28 cellular contexts compared by ENCODE assay signal in genomic region chr16:70159355-70160348, GRCh38. TPM values are rescaled to one million over a fixed set of nuclear protein-coding genes. Genes with fewer than 3 reads are reported as not detected.
DNase-seq lines count a peak whose midpoint lies in the region; ATAC-seq and TF ChIP-seq lines count a peak whose summit lies in the region.
"Had no signal": no experiment of that assay in that cellular context is flagged by ENCODE, and none has a peak within 500 bp of the region (broad histone marks: within the 10 kb centered on the region; RNA-seq: fewer than 3 reads in every experiment).

No MANE protein-coding gene starts in this region.

- DNase-seq in activated CD8-positive, alpha-beta memory T cell treated with anti-CD3 and anti-CD28 coated beads for 24 hours = peak; percentile 58
- no peak for DNase-seq in activated CD8-positive, alpha-beta memory T cell treated with anti-CD3 and anti-CD28 coated beads, Interleukin-2, amount 50 U/mL, for 4 hours
- DNase-seq in fibroblast of lung (ENCODE audit: low read depth in 2 of 2) (peak; percentile 45 to 65), stromal cell of bone marrow (ENCODE audit: low read depth) (peak; percentile 12), NCI-H1930 (lab: John Stamatoyannopoulos, UW) (no peak), SIG-M5 (lab: John Stamatoyannopoulos, UW) (no peak)
- no peak for DNase-seq in activated CD4-positive, alpha-beta T cell treated with anti-CD3 and anti-CD28 coated beads for 1 hour
- DNase-seq: 8988T; activated CD8-positive, alpha-beta memory T cell treated with anti-CD3 and anti-CD28 coated beads, Interleukin-2, amount 10 ng/mL, durations not matched to agents 7 days and 5 days; activated effector memory CD4-positive, alpha-beta T cell treated with anti-CD3 and anti-CD28 coated beads, Interleukin-2, amount 50 U/mL, for 16 hours; amygdala; foreskin keratinocyte; H9; kidney glomerular epithelial cell; mesendoderm; NCI-H1092 treated with DMSO at 0.1 percent for 48 hours; NCI-H69; OCI-M1; SHP77 treated with DMSO at 0.1 percent for 48 hours; stimulated activated CD4-positive, alpha-beta T cell treated with anti-CD3 and anti-CD28 coated beads, Interleukin-15, amount 100 ng/mL, for 24 hours; T-helper 2 cell; tibial artery had no signal

- no peak overlapping the region for H2AFZ ChIP-seq in fibroblast of lung (ENCODE audit: low read length)
- H2AFZ ChIP-seq: neural progenitor cell had no signal

- H3K4me2 ChIP-seq in fibroblast of lung (ENCODE audit: extremely low read depth, insufficient read depth, low read length) = no peak overlapping the region
- H3K4me2 ChIP-seq: KMS-11, neural progenitor cell had no signal

- no peak overlapping the region for H3K9ac ChIP-seq in fibroblast of lung (ENCODE audit: insufficient read depth, low read length)
- H3K9ac ChIP-seq: KMS-11, neural progenitor cell had no signal

- ATAC-seq in SK-N-SH treated with all-trans-retinoic acid at 6 μM for 48 hours = peak; percentile 22; the same call in 2 of the 3 replicates
- ATAC-seq: activated CD8-positive, alpha-beta memory T cell treated with anti-CD3 and anti-CD28 coated beads, Interleukin-2, amount 10 ng/mL, durations not matched to agents 7 days and 5 days; foreskin keratinocyte; stimulated activated memory B cell treated with anti-CD40 and anti-IgM and Interleukin-4, amounts not matched to agents 10 μg/mL and 1 μg/mL and 100 μg/mL, for 72 hours had no signal

- no peak overlapping the region for H3K27ac ChIP-seq in fibroblast of lung (ENCODE audit: insufficient read depth, low read length)
- H3K27ac ChIP-seq: C4-2B, foreskin keratinocyte, HL-60, KMS-11, neural progenitor cell, tibial artery had no signal

- peaks cover 7% of the 10 kb centered on the region for H3K4me1 ChIP-seq in fibroblast of lung (ENCODE audit: control insufficient read depth, extremely low read depth, insufficient read depth, low read length)
- H3K4me1 ChIP-seq: foreskin keratinocyte, tibial artery had no signal

- H3K9me3 ChIP-seq in fibroblast of lung (ENCODE audit: control insufficient read depth, insufficient read depth, low read depth, low read length) = no peaks in the 10 kb centered on the region
- H3K9me3 ChIP-seq: tibial artery had no signal

- TF ChIP-seq CTCF in fibroblast of lung (conservative IDR thresholded peaks at IDR 0.05 in 1 of 2, IDR thresholded peaks at IDR 0.05 in 1 of 2; ENCODE audit: low read depth in 1 of 2, low read length in 2 of 2) = no peak

- H4K20me1 ChIP-seq in fibroblast of lung (ENCODE audit: control insufficient read depth, extremely low read depth, insufficient read depth, low read length) = no peaks in the 10 kb centered on the region

- peaks cover 11% of the 10 kb centered on the region for H3K36me3 ChIP-seq in fibroblast of lung (ENCODE audit: control insufficient read depth, insufficient read depth, low read length)
- H3K36me3 ChIP-seq: neural progenitor cell had no signal

- no peaks in the 10 kb centered on the region for H3K27me3 ChIP-seq in fibroblast of lung (ENCODE audit: control insufficient read depth, insufficient read depth, low read length)
- H3K27me3 ChIP-seq: foreskin keratinocyte, neural progenitor cell, tibial artery had no signal

- no peaks in the 10 kb centered on the region for H3K79me2 ChIP-seq in fibroblast of lung (ENCODE audit: control insufficient read depth, insufficient read depth, low read length)

- no peak overlapping the region for H3K4me3 ChIP-seq in fibroblast of lung (replicated peaks in 1 of 4; ENCODE audit: control extremely low read depth in 1 of 4, insufficient read depth in 1 of 4, low read depth in 3 of 4, low read length in 4 of 4)
- H3K4me3 ChIP-seq: neural progenitor cell, tibial artery had no signal

TF ChIP-seq in SK-N-SH treated with all-trans-retinoic acid at 6 μM for 48 hours, 23 proteins besides CTCF, POLR2A, EP300 and RAD21:
- TF ChIP-seq, protein P1, sequence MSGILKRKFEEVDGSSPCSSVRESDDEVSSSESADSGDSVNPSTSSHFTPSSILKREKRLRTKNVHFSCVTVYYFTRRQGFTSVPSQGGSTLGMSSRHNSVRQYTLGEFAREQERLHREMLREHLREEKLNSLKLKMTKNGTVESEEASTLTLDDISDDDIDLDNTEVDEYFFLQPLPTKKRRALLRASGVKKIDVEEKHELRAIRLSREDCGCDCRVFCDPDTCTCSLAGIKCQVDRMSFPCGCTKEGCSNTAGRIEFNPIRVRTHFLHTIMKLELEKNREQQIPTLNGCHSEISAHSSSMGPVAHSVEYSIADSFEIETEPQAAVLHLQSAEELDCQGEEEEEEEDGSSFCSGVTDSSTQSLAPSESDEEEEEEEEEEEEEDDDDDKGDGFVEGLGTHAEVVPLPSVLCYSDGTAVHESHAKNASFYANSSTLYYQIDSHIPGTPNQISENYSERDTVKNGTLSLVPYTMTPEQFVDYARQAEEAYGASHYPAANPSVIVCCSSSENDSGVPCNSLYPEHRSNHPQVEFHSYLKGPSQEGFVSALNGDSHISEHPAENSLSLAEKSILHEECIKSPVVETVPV (CRISPR knock-in tag; IDR thresholded peaks at IDR 0.05) = no peak
- TF ChIP-seq ZC3H10 (CRISPR knock-in tag; IDR thresholded peaks at IDR 0.05) = no peak
- no peak for TF ChIP-seq ZNF565 (CRISPR knock-in tag; conservative IDR thresholded peaks at IDR 0.05; ENCODE audit: low read depth)
- TF ChIP-seq TSHZ2 (CRISPR knock-in tag; IDR thresholded peaks at IDR 0.05) = no peak
- TF ChIP-seq OSR1 (CRISPR knock-in tag; IDR thresholded peaks at IDR 0.05) = no peak
- no peak for TF ChIP-seq ARNTL (CRISPR knock-in tag; IDR thresholded peaks at IDR 0.05; ENCODE audit: borderline replicate concordance, low read depth)
- no peak for TF ChIP-seq CSDC2 (CRISPR knock-in tag; IDR thresholded peaks at IDR 0.05)
- TF ChIP-seq, protein P2, sequence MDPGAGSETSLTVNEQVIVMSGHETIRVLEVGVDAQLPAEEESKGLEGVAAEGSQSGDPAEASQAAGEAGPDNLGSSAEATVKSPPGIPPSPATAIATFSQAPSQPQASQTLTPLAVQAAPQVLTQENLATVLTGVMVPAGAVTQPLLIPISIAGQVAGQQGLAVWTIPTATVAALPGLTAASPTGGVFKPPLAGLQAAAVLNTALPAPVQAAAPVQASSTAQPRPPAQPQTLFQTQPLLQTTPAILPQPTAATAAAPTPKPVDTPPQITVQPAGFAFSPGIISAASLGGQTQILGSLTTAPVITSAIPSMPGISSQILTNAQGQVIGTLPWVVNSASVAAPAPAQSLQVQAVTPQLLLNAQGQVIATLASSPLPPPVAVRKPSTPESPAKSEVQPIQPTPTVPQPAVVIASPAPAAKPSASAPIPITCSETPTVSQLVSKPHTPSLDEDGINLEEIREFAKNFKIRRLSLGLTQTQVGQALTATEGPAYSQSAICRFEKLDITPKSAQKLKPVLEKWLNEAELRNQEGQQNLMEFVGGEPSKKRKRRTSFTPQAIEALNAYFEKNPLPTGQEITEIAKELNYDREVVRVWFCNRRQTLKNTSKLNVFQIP (CRISPR knock-in tag; IDR thresholded peaks at IDR 0.05; ENCODE audit: borderline replicate concordance, low read depth) = no peak
- no peak for TF ChIP-seq PPARA (CRISPR knock-in tag; IDR thresholded peaks at IDR 0.05; ENCODE audit: borderline replicate concordance)
- TF ChIP-seq ZFP3 (CRISPR knock-in tag; IDR thresholded peaks at IDR 0.05) = no peak

RNA-seq across cellular contexts. Expression of gene CLEC18C, which starts 13.9 kb away (rescaled TPM):
- total RNA-seq in fibroblast of lung = under 0.01 and 0.17 TPM in 2 replicates
- 0.01 TPM in 1 of 2 replicates, not detected in the other for polyA plus RNA-seq in fibroblast of lung
- polyA plus RNA-seq in fibroblast of lung (2012) = not detected in 2 replicates
- polyA minus RNA-seq in fibroblast of lung (ENCODE audit: low replicate concordance) = not detected in 2 replicates

RNA-seq across cellular contexts. Expression of gene PDPR, which starts 45.5 kb away (rescaled TPM):
- total RNA-seq in fibroblast of lung = 16.5 and 22.3 TPM in 2 replicates
- 18.2 and 29.0 TPM in 2 replicates for polyA plus RNA-seq in fibroblast of lung
- polyA plus RNA-seq in fibroblast of lung (2012) = 9.0 and 17.3 TPM in 2 replicates
- 51.5 and 77.2 TPM in 2 replicates for polyA minus RNA-seq in fibroblast of lung (ENCODE audit: low replicate concordance)

Comparison
In these comparisons a context has a peak if more than half of its experiments do, and no peak if none do; other contexts are left out.
1. DNase-seq: peak in activated CD8-positive, alpha-beta memory T cell treated with anti-CD3 and anti-CD28 coated beads for 24 hours (single experiment), fibroblast of lung (2 of 2) and stromal cell of bone marrow (single experiment); none in activated CD8-positive, alpha-beta memory T cell treated with anti-CD3 and anti-CD28 coated beads, Interleukin-2, amount 50 U/mL, for 4 hours (single experiment), NCI-H1930 (0 of 2), SIG-M5 (single experiment) and activated CD4-positive, alpha-beta T cell treated with anti-CD3 and anti-CD28 coated beads for 1 hour (single experiment).